Comparison of ENCODE assay signal across 9 cellular contexts in the genomic region with DNA sequence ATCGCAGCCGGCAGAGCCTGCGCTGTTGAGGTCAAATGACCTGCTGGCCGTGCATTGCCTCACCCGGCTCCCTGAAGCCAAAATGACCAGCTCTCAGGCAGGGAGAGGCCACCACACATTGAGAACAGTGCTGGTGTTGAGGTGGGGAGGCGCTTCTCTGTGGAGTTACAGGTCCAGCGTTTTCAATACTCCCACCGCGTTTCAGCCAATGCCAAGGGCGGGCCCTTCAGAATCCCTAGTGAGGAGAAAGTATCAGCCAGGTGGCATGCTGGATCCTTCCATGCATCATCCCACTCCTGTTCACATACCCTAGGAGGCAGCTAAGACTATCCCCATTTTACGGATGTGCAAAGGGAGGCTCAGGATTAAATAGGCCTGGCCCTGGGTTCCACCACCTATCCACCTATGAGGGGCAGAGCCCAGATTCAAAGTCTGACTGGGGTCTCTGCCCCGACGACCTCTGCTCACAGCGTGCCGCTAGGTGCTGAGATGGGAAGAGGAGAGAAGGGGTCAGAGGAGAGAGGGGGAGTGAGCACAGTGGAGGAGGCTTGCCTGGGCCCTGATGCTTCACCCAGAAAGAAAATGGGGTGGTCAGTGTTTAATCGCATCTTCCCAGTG.
DNase-seq lines count a peak whose midpoint lies in the region; ATAC-seq and TF ChIP-seq lines count a peak whose summit lies in the region.
"Had no signal": no experiment of that assay in that cellular context is flagged by ENCODE, and none has a peak within 500 bp of the region (broad histone marks: within the 10 kb centered on the region; RNA-seq: fewer than 3 reads in every experiment).

No MANE protein-coding gene starts in this region.

- no peaks in the 10 kb centered on the region for H3K27me3 Mint-ChIP-seq in activated CD8-positive, alpha-beta T cell treated with anti-CD3 and anti-CD28 coated beads, Interleukin-2, amount 10 ng/mL, durations not matched to agents 7 days and 5 days (ENCODE audit: low read depth)

- peak; percentile 8 for ATAC-seq in activated CD8-positive, alpha-beta T cell treated with anti-CD3 and anti-CD28 coated beads, Interleukin-2, amount 10 ng/mL, durations not matched to agents 7 days and 5 days

- TF ChIP-seq RAD21 in liver (IDR thresholded peaks at IDR 0.05), result no peak

- H3K4me3 Mint-ChIP-seq in activated CD8-positive, alpha-beta T cell treated with anti-CD3 and anti-CD28 coated beads, Interleukin-2, amount 10 ng/mL, durations not matched to agents 7 days and 5 days, result peak overlapping the region; percentile 58

- H3K9me3 ChIP-seq in liver (ENCODE audit: control insufficient read depth in 4 of 4, low read length in 3 of 4), result no peaks in the 10 kb centered on the region
- no peaks in the 10 kb centered on the region for H3K9me3 ChIP-seq in thymus (ENCODE audit: control insufficient read depth)
- H3K9me3 ChIP-seq: mucosa of descending colon had no signal

- H3K27me3 ChIP-seq in liver (ENCODE audit: control insufficient read depth in 4 of 4, insufficient read depth in 4 of 4, low read length in 3 of 4) (no peaks in the 10 kb centered on the region), thymus (ENCODE audit: control insufficient read depth, insufficient read depth) (no peaks in the 10 kb centered on the region)

- TF ChIP-seq CTCF in liver (IDR thresholded peaks at IDR 0.05; ENCODE audit: low read depth, low read length, missing input control), result no peak

- peaks cover 92% of the 10 kb centered on the region for H3K4me1 Mint-ChIP-seq in activated CD8-positive, alpha-beta T cell treated with anti-CD3 and anti-CD28 coated beads, Interleukin-2, amount 10 ng/mL, durations not matched to agents 7 days and 5 days (ENCODE audit: low read depth)

- POLR2A ChIA-PET in activated CD8-positive, alpha-beta T cell treated with anti-CD3 and anti-CD28 coated beads, Interleukin-2, amount 10 ng/mL, durations not matched to agents 7 days and 5 days (lab: Charles Lee), result interaction anchor here (1.0 to 6.3 kb wide), 18 partner anchors 22 to 1116 kb away, joined by 3 to 73 read pairs (median 6); partner anchors contain the start of gene ID2

- H3K4me3 ChIP-seq in liver (ENCODE audit: low read depth in 1 of 3, low read length in 3 of 3) (no peak overlapping the region), thymus (ENCODE audit: low read length) (no peak overlapping the region)
- H3K4me3 ChIP-seq: mucosa of descending colon had no signal

- H3K36me3 ChIP-seq in liver (ENCODE audit: control insufficient read depth in 4 of 4, insufficient read depth in 3 of 4, low read depth in 1 of 4, low read length in 3 of 4) (no peaks in the 10 kb centered on the region), thymus (ENCODE audit: control insufficient read depth, insufficient read depth) (no peaks in the 10 kb centered on the region)

- peak overlapping the region; percentile 97 for H3K27ac Mint-ChIP-seq in activated CD8-positive, alpha-beta T cell treated with anti-CD3 and anti-CD28 coated beads, Interleukin-2, amount 10 ng/mL, durations not matched to agents 7 days and 5 days

- CTCF ChIA-PET in activated CD8-positive, alpha-beta T cell treated with anti-CD3 and anti-CD28 coated beads, Interleukin-2, amount 10 ng/mL, durations not matched to agents 7 days and 5 days (lab: Charles Lee), result interaction anchor here (0.9 to 2.5 kb wide), 32 partner anchors 12 to 1118 kb away, joined by 3 to 16 read pairs (median 4); partner anchors contain the start of gene ID2

- H3K27ac ChIP-seq in liver (ENCODE audit: low read depth in 1 of 2, low read length in 2 of 2) (peak overlapping the region; percentile 61 to 73), thymus (ENCODE audit: low read depth) (peak overlapping the region; percentile 38)

- H3K9ac ChIP-seq in liver (ENCODE audit: low read depth in 1 of 2, low read length in 2 of 2), result no peak overlapping the region

- H3K4me1 ChIP-seq in liver (ENCODE audit: control insufficient read depth in 4 of 4, insufficient read depth in 4 of 4, low read length in 3 of 4) (peaks cover 0 to 4% (median 1%) of the 10 kb centered on the region in 4 donors), thymus (ENCODE audit: control insufficient read depth, insufficient read depth, low read length) (peaks cover 52% of the 10 kb centered on the region)

- H3K9me3 Mint-ChIP-seq in activated CD8-positive, alpha-beta T cell treated with anti-CD3 and anti-CD28 coated beads, Interleukin-2, amount 10 ng/mL, durations not matched to agents 7 days and 5 days (ENCODE audit: insufficient read depth), result no peaks in the 10 kb centered on the region

- peaks cover 7% of the 10 kb centered on the region for H3K36me3 Mint-ChIP-seq in activated CD8-positive, alpha-beta T cell treated with anti-CD3 and anti-CD28 coated beads, Interleukin-2, amount 10 ng/mL, durations not matched to agents 7 days and 5 days (ENCODE audit: low read depth)

- WGBS in liver, result 81% methylated on average over 16 of the region's 16 CpGs
- WGBS in thymus, result 89% methylated on average over 16 of the region's 16 CpGs

- DNase-seq in activated effector memory CD4-positive, alpha-beta T cell treated with anti-CD3 and anti-CD28 coated beads, Interleukin-2, amount 50 U/mL, for 16 hours, result peak; percentile 66
- DNase-seq in activated effector memory CD4-positive, alpha-beta T cell treated with Interleukin-2 at 50 U/mL for 16 hours, result no peak
- peak; percentile 38 for DNase-seq in activated CD8-positive, alpha-beta T cell treated with anti-CD3 and anti-CD28 coated beads, Interleukin-2, amount 10 ng/mL, durations not matched to agents 7 days and 5 days
- DNase-seq in GM19238 (ENCODE audit: insufficient read length, low spot score) (no peak), NCI-H2227 (lab: John Stamatoyannopoulos, UW; ENCODE audit: unreplicated experiment) (no peak), NCI-H510A (lab: John Stamatoyannopoulos, UW) (no peak)

TF ChIP-seq in liver, 16 proteins besides CTCF, POLR2A, EP300 and RAD21:
- TF ChIP-seq SP1 (IDR thresholded peaks at IDR 0.05) (no peak), JUND (IDR thresholded peaks at IDR 0.05) (no peak), ATF3 (IDR thresholded peaks at IDR 0.05) (no peak)

Comparison
In these comparisons a context has a peak if more than half of its experiments do, and no peak if none do; other contexts are left out.
1. DNase-seq: peak in activated effector memory CD4-positive, alpha-beta T cell treated with anti-CD3 and anti-CD28 coated beads, Interleukin-2, amount 50 U/mL, for 16 hours (single experiment) and activated CD8-positive, alpha-beta T cell treated with anti-CD3 and anti-CD28 coated beads, Interleukin-2, amount 10 ng/mL, durations not matched to agents 7 days and 5 days (single experiment); none in activated effector memory CD4-positive, alpha-beta T cell treated with Interleukin-2 at 50 U/mL for 16 hours (single experiment), GM19238 (single experiment), NCI-H2227 (single experiment) and NCI-H510A (single experiment).